8 cellular contexts compared by ENCODE assay signal in the genomic region with DNA sequence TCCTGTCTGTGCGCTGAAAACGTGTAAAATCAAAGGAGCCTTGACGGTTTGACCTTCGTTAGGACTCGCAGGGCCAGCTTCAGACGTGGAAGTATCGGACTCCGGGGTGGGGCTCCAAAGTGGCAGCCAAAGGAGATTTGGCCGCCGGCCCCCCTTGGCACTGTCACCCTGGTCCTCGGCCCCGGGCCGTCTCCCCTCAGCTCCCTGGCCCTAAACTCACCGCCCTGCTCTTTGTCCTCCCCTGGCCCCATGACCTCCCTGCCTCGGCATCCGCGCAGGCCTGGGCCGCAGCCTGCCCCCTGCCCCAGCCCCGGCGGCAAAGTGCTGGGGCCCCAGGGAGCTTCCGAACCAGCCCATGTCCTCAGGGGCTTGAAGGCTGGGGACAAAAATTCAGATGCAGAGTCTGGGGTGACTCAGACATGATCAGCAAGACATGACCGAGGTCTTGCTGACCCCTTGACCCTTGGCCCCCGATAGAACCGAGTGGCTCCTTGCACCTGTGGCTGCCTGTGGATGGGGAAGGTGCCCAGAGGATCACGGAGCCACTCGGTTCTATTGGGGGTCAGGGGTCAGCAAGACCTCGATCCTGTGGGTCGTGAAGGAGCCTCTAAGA. TPM values are rescaled to one million over a fixed set of nuclear protein-coding genes. Genes with fewer than 3 reads are reported as not detected.
DNase-seq lines count a peak whose midpoint lies in the region; ATAC-seq, FAIRE-seq and TF ChIP-seq lines count a peak whose summit lies in the region.

No MANE protein-coding gene starts in this region.

- peaks cover 14% of the 10 kb centered on the region for H3K4me1 ChIP-seq in A549
- H3K4me1 ChIP-seq in mucosa of rectum (ENCODE audit: control insufficient read depth in 2 of 2, insufficient read depth in 2 of 2, low read length in 2 of 2) = peaks cover 14 to 22% of the 10 kb centered on the region in 2 donors

- H3K9me3 ChIP-seq in A549 = no peaks in the 10 kb centered on the region
- no peaks in the 10 kb centered on the region for H3K9me3 ChIP-seq in mucosa of rectum (ENCODE audit: control insufficient read depth in 2 of 2, low read length in 2 of 2)

- peak overlapping the region; percentile 98 for H3K4me2 ChIP-seq in A549

- CTCF ChIA-PET in A549 (lab: Yijun Ruan, JAX) = interaction anchor here (8.3 kb wide), 1 partner anchor 14 kb away, joined by 66 read pairs; no protein-coding TSS in a partner anchor

- intact Hi-C loops in dorsolateral prefrontal cortex (cut with DNase I) = no loop called here

- peak overlapping the region; percentile 78 to 93 (median 89) for H3K4me3 Mint-ChIP-seq in IgD-negative memory B cell

- H3K4me1 Mint-ChIP-seq in IgD-negative memory B cell = peaks cover 0 to 3% (median 1%) of the 10 kb centered on the region in 3 donors

- POLR2A ChIA-PET in A549 (lab: Yijun Ruan, JAX) = no interaction called here

- no peaks in the 10 kb centered on the region for H3K9me3 Mint-ChIP-seq in IgD-negative memory B cell

- no peak for DNase-seq in A549 (ENCODE audit: low read depth in 1 of 2, low spot score in 1 of 2)
- no peak for DNase-seq in dorsolateral prefrontal cortex
- no peak for DNase-seq in GM10266 (ENCODE audit: extremely low spot score)

- no peak for TF ChIP-seq POLR2A in A549 (IDR thresholded peaks at IDR 0.05; ENCODE audit: low read length)

- H3K27ac ChIP-seq in A549 (peak overlapping the region; percentile 95 to 97), dorsolateral prefrontal cortex (peak overlapping the region in 47 of 59 donors; percentile 22 to 93 (median 78)), mucosa of rectum (ENCODE audit: low read depth in 2 of 2, low read length in 2 of 2) (peak overlapping the region; percentile 83 to 87)

- WGBS in A549 (ENCODE audit: missing lambda C conversion rate) = 87% methylated on average over 26 of the region's 28 CpGs

- H3K36me3 Mint-ChIP-seq in IgD-negative memory B cell = no peaks in the 10 kb centered on the region

- peak overlapping the region in 2 of 3 donors; percentile 63 to 87 for H3K27ac Mint-ChIP-seq in IgD-negative memory B cell

- no peaks in the 10 kb centered on the region for H3K27me3 ChIP-seq in dorsolateral prefrontal cortex
- H3K27me3 ChIP-seq in mucosa of rectum (ENCODE audit: control insufficient read depth in 2 of 2, insufficient read depth in 2 of 2, low read length in 2 of 2) = no peaks in the 10 kb centered on the region

- H3K36me3 ChIP-seq in mucosa of rectum (ENCODE audit: control insufficient read depth in 2 of 2, insufficient read depth in 2 of 2, low read length in 2 of 2) = peaks cover 0 to 3% of the 10 kb centered on the region in 2 donors

- peaks cover 4% of the 10 kb centered on the region for H3K27me3 Mint-ChIP-seq in IgD-negative memory B cell

- no peak for FAIRE-seq in A549 (lab: Jason Lieb, UNC)

- no peak for TF ChIP-seq EP300 in A549 (IDR thresholded peaks at IDR 0.05)

- TF ChIP-seq CTCF in A549 (IDR thresholded peaks at IDR 0.05) = no peak
- no peak for TF ChIP-seq CTCF in dorsolateral prefrontal cortex (IDR thresholded peaks at IDR 0.05 in 54 of 56, conservative IDR thresholded peaks at IDR 0.05 in 2 of 56; ENCODE audit: low read depth in 1 of 56, partially characterized antibody in 56 of 56)
- no peak for TF ChIP-seq CTCF in GM10266 (IDR thresholded peaks at IDR 0.05; ENCODE audit: control insufficient read depth, insufficient read depth, low read depth, missing control alignments)

- H3K9ac ChIP-seq in mucosa of rectum (ENCODE audit: low read depth in 1 of 2, low read length in 2 of 2) = peak overlapping the region; percentile 92 to 93

- no peak for TF ChIP-seq RAD21 in A549 (conservative IDR thresholded peaks at IDR 0.05 in 1 of 2, IDR thresholded peaks at IDR 0.05 in 1 of 2)

- H3K4me3 ChIP-seq in A549 = peak overlapping the region; percentile 91
- H3K4me3 ChIP-seq in dorsolateral prefrontal cortex = peak overlapping the region; percentile 39 to 78 (median 66)
- H3K4me3 ChIP-seq in mucosa of rectum (ENCODE audit: low read length in 2 of 2) = peak overlapping the region; percentile 74

- no peak for ATAC-seq in A549
- no peak for ATAC-seq in HG03354 (IDR thresholded peaks at IDR 0.05; ENCODE audit: poor library complexity, severe bottlenecking, unreplicated experiment)
- ATAC-seq in HG03520 (IDR thresholded peaks at IDR 0.05; ENCODE audit: unreplicated experiment) = no peak
- ATAC-seq in HG03175 (IDR thresholded peaks at IDR 0.05; ENCODE audit: unreplicated experiment) = no peak

TF ChIP-seq in A549, 52 proteins besides CTCF, POLR2A, EP300 and RAD21:
- no peak for TF ChIP-seq POLR2AphosphoS2 (conservative IDR thresholded peaks at IDR 0.05; ENCODE audit: low read length)
- TF ChIP-seq CBX8 (IDR thresholded peaks at IDR 0.05) = no peak
TF ChIP-seq in A549: peak in this region for 0.

RNA-seq across cellular contexts. Expression of a gene that starts 6.9 kb away (rescaled TPM):
- polyA plus RNA-seq in A549 (2011; rRNA removed) (8.6 and 10.8 TPM in 2 replicates), A549 (2017; fragmentation: RNase III; extraction: RNeasy Plus Mini Kit Qiagen cat#74134 plus additional on column Dnase treatment) (23.0 to 25.3 TPM (median 23.7 TPM) in 3 replicates), IgD-negative memory B cell (15.4 TPM)
- 19.8 and 25.1 TPM in 2 replicates for polyA plus RNA-seq in A549 (2012; cell fraction: cytosol; rRNA removed)
- 46.9 and 57.6 TPM in 2 replicates for polyA plus RNA-seq in A549 (2012; cell fraction: nucleus; rRNA removed)
- polyA minus RNA-seq in A549 (2011; rRNA and poly(A)+ RNA removed) = 10.3 and 11.1 TPM in 2 replicates
- 10 to 100 TPM; 24.7 to 43.4 (median 32.3) TPM for total RNA-seq in dorsolateral prefrontal cortex

RNA-seq across cellular contexts. Expression of a gene that starts 8.6 kb away (rescaled TPM):
- polyA plus RNA-seq in A549 (2011; rRNA removed) (18.4 and 19.0 TPM in 2 replicates), A549 (2017; fragmentation: RNase III; extraction: RNeasy Plus Mini Kit Qiagen cat#74134 plus additional on column Dnase treatment) (27.7 to 30.7 TPM (median 30.5 TPM) in 3 replicates), IgD-negative memory B cell (42.0 TPM)
- 56.3 and 74.7 TPM in 2 replicates for polyA plus RNA-seq in A549 (2012; cell fraction: cytosol; rRNA removed)
- 101 and 152 TPM in 2 replicates for polyA plus RNA-seq in A549 (2012; cell fraction: nucleus; rRNA removed)
- polyA minus RNA-seq in A549 (2011; rRNA and poly(A)+ RNA removed) = 5.6 and 11.8 TPM in 2 replicates
- 10 to 100 TPM in 34 of 120 experiments, 1 to 10 TPM in 86; 4.1 to 15.0 (median 8.8) TPM for total RNA-seq in dorsolateral prefrontal cortex

RNA-seq across cellular contexts. Expression of a gene that starts 8.8 kb away (rescaled TPM):
- polyA plus RNA-seq in A549 (2011; rRNA removed) (1.7 and 2.2 TPM in 2 replicates), A549 (2017; fragmentation: RNase III; extraction: RNeasy Plus Mini Kit Qiagen cat#74134 plus additional on column Dnase treatment) (2.6 to 4.2 TPM (median 3.5 TPM) in 3 replicates), IgD-negative memory B cell (3.8 TPM)
- 3.6 and 5.1 TPM in 2 replicates for polyA plus RNA-seq in A549 (2012; cell fraction: cytosol; rRNA removed)
- 25.7 and 39.4 TPM in 2 replicates for polyA plus RNA-seq in A549 (2012; cell fraction: nucleus; rRNA removed)
- polyA minus RNA-seq in A549 (2011; rRNA and poly(A)+ RNA removed) = 0.50 and 0.97 TPM in 2 replicates
- total RNA-seq in dorsolateral prefrontal cortex = 1 to 10 TPM in 17 of 120 experiments, under 1 TPM in 67, not detected in 36; 0.20 to 2.8 (median 0.70) TPM

RNA-seq across cellular contexts. Expression of a gene that starts 32.1 kb away (rescaled TPM):
- polyA plus RNA-seq in A549 (2011; rRNA removed) (0.30 and 0.32 TPM in 2 replicates), A549 (2017; fragmentation: RNase III; extraction: RNeasy Plus Mini Kit Qiagen cat#74134 plus additional on column Dnase treatment) (0.47 to 1.1 TPM (median 1.0 TPM) in 3 replicates), IgD-negative memory B cell (2.6 TPM)
- 0.29 and 0.49 TPM in 2 replicates for polyA plus RNA-seq in A549 (2012; cell fraction: cytosol; rRNA removed)
- 2.3 and 2.6 TPM in 2 replicates for polyA plus RNA-seq in A549 (2012; cell fraction: nucleus; rRNA removed)
- polyA minus RNA-seq in A549 (2011; rRNA and poly(A)+ RNA removed) = 0.15 and 0.37 TPM in 2 replicates
- 1 to 10 TPM; 1.5 to 6.7 (median 3.8) TPM for total RNA-seq in dorsolateral prefrontal cortex

RNA-seq across cellular contexts. Expression of a gene that starts 34.0 kb away (rescaled TPM):
- polyA plus RNA-seq in A549 (2011; rRNA removed) (56.3 and 63.3 TPM in 2 replicates), A549 (2017; fragmentation: RNase III; extraction: RNeasy Plus Mini Kit Qiagen cat#74134 plus additional on column Dnase treatment) (86.9 to 96.3 TPM (median 88.2 TPM) in 3 replicates), IgD-negative memory B cell (22.5 TPM)
- polyA plus RNA-seq in A549 (2012; cell fraction: cytosol; rRNA removed) = 189 and 255 TPM in 2 replicates
- polyA plus RNA-seq in A549 (2012; cell fraction: nucleus; rRNA removed) = 141 and 185 TPM in 2 replicates
- 71.6 and 81.9 TPM in 2 replicates for polyA minus RNA-seq in A549 (2011; rRNA and poly(A)+ RNA removed)
- total RNA-seq in dorsolateral prefrontal cortex = 100 to 1,000 TPM in 19 of 120 experiments, 10 to 100 TPM in 101; 50.7 to 122 (median 86.8) TPM
